Comparison of ENCODE assay signal across 8 cellular contexts in genomic region chr14:77212933-77213656, GRCh38. TPM values are rescaled to one million over a fixed set of nuclear protein-coding genes. Genes with fewer than 3 reads are reported as not detected.
DNase-seq lines count a peak whose midpoint lies in the region; ATAC-seq and TF ChIP-seq lines count a peak whose summit lies in the region.

No MANE protein-coding gene starts in this region.

- H3K4me1 ChIP-seq in stomach, result no peaks in the 10 kb centered on the region

- no peaks in the 10 kb centered on the region for H3K36me3 ChIP-seq in stomach

- peak in 3 of 7 experiments; percentile 17 to 40 (median 29) for TF ChIP-seq CTCF in stomach (IDR thresholded peaks at IDR 0.05)

- intact Hi-C loops in stomach (cut with DNase I; ENCODE audit: low total_unique reads), result no loop called here

- no peaks in the 10 kb centered on the region for H3K4me1 Mint-ChIP-seq in activated naive CD8-positive, alpha-beta T cell treated with anti-CD3 and anti-CD28 coated beads for 36 hours

- H3K36me3 Mint-ChIP-seq in activated naive CD8-positive, alpha-beta T cell treated with anti-CD3 and anti-CD28 coated beads for 36 hours, result no peaks in the 10 kb centered on the region

- H3K9me3 ChIP-seq in stomach, result no peaks in the 10 kb centered on the region

- peak; percentile 77 for ATAC-seq in HG03139 (IDR thresholded peaks at IDR 0.05; ENCODE audit: unreplicated experiment)

- no peak overlapping the region for H3K27ac ChIP-seq in stomach

- peaks cover 19% of the 10 kb centered on the region for H3K27me3 Mint-ChIP-seq in activated naive CD8-positive, alpha-beta T cell treated with anti-CD3 and anti-CD28 coated beads for 36 hours

- H3K27me3 ChIP-seq in stomach, result peaks cover 0 to 53% (median 6%) of the 10 kb centered on the region in 3 donors

- H3K27ac Mint-ChIP-seq in activated naive CD8-positive, alpha-beta T cell treated with anti-CD3 and anti-CD28 coated beads for 36 hours, result no peak overlapping the region

- no peaks in the 10 kb centered on the region for H3K9me3 Mint-ChIP-seq in activated naive CD8-positive, alpha-beta T cell treated with anti-CD3 and anti-CD28 coated beads for 36 hours

- no peak overlapping the region for H3K4me3 ChIP-seq in stomach

- no peak for TF ChIP-seq EP300 in stomach (IDR thresholded peaks at IDR 0.05)

- 10 to 21% (median 12%) methylated on average over 8 to 17 of the region's 17 CpGs for WGBS in stomach, 5 donors

- H3K4me3 Mint-ChIP-seq in activated naive CD8-positive, alpha-beta T cell treated with anti-CD3 and anti-CD28 coated beads for 36 hours, result no peak overlapping the region

- no peak for TF ChIP-seq POLR2A in stomach (IDR thresholded peaks at IDR 0.05)

- peak; percentile 18 for DNase-seq in stimulated activated CD4-positive, alpha-beta T cell treated with anti-CD3 and anti-CD28 coated beads, Interleukin-12 subunit alpha, Interleukin-12 subunit beta, amount 100 ng/mL, for 4 hours
- no peak for DNase-seq in stimulated activated CD4-positive, alpha-beta T cell treated with anti-CD3 and anti-CD28 coated beads, Interleukin-4, amount 100 ng/mL, for 24 hours
- peak; percentile 34 for DNase-seq in NCI-H460 (ENCODE audit: extremely low read depth, low read depth)
- DNase-seq in activated naive CD8-positive, alpha-beta T cell treated with anti-CD3 and anti-CD28 coated beads for 36 hours, result peak; percentile 44
- peak; percentile 67 for DNase-seq in kidney glomerular epithelial cell (lab: John Stamatoyannopoulos, UW)
- peak; percentile 51 for DNase-seq in stomach
- DNase-seq in T-helper 9 cell, result no peak

RNA-seq across cellular contexts. Expression of gene TMEM63C, which starts 31.5 kb away (rescaled TPM):
- total RNA-seq in NCI-H460 (2014; rRNA removed; shearing (Covaris generic)), result not detected in 2 replicates
- 0.10 TPM in 1 of 2 replicates, not detected in the other for polyA plus RNA-seq in NCI-H460 (2014; cell fraction: nucleus; rRNA removed)
- total RNA-seq in activated naive CD8-positive, alpha-beta T cell treated with anti-CD3 and anti-CD28 coated beads for 36 hours, result 1 to 10 TPM in 1 of 2 experiments, under 1 TPM in 1; 0.89 to 1.2 TPM
- 1 to 10 TPM in 2 of 5 donors, under 1 TPM in 2, not detected in 1; 0.14 to 8.8 (median 2.7) TPM for total RNA-seq in stomach
- polyA plus RNA-seq in stomach, result 1 to 10 TPM in 1 of 3 donors, under 1 TPM in 1, not detected in 1; 0.31 to 2.1 TPM

RNA-seq across cellular contexts. Expression of gene NGB, which starts 57.9 kb away (rescaled TPM):
- total RNA-seq in NCI-H460 (2014; rRNA removed; shearing (Covaris generic)), result not detected in 2 replicates
- polyA plus RNA-seq in NCI-H460 (2014; cell fraction: nucleus; rRNA removed), result not detected in 2 replicates
- not detected for total RNA-seq in activated naive CD8-positive, alpha-beta T cell treated with anti-CD3 and anti-CD28 coated beads for 36 hours
- total RNA-seq in stomach, result 10 to 100 TPM in 1 of 5 donors, 1 to 10 TPM in 2, under 1 TPM in 1, not detected in 1; 0.18 to 47.2 (median 5.6) TPM
- under 1 TPM in 1 of 3 donors, not detected in 2; 0.53 TPM for polyA plus RNA-seq in stomach

Comparison
In these comparisons a context has a peak if more than half of its experiments do, and no peak if none do; other contexts are left out.
1. DNase-seq: peak in stimulated activated CD4-positive, alpha-beta T cell treated with anti-CD3 and anti-CD28 coated beads, Interleukin-12 subunit alpha, Interleukin-12 subunit beta, amount 100 ng/mL, for 4 hours (single experiment), NCI-H460 (single experiment), activated naive CD8-positive, alpha-beta T cell treated with anti-CD3 and anti-CD28 coated beads for 36 hours (single experiment), kidney glomerular epithelial cell (single experiment) and stomach (single experiment); none in stimulated activated CD4-positive, alpha-beta T cell treated with anti-CD3 and anti-CD28 coated beads, Interleukin-4, amount 100 ng/mL, for 24 hours (single experiment) and T-helper 9 cell (single experiment).